Comparison of ENCODE assay signal across 20 cellular contexts in genomic region chr13:109819851-109820250, GRCh38.
"Had no signal": no experiment of that assay in that cellular context is flagged by ENCODE, and none has a peak within 500 bp of the region (broad histone marks: within the 10 kb centered on the region; RNA-seq: fewer than 3 reads in every experiment).

No MANE protein-coding gene starts in this region.

- H3K4me3 ChIP-seq: neural progenitor cell, testis had no signal

- H3K27me3 ChIP-seq: neural progenitor cell, testis had no signal

- ATAC-seq: activated CD4-positive, alpha-beta T cell treated with anti-CD3 and anti-CD28 coated beads for 36 hours; left colon; naive thymus-derived CD8-positive, alpha-beta T cell; stimulated activated naive B cell treated with anti-CD40 and anti-IgM and Interleukin-4, amounts not matched to agents 10 μg/mL and 1 μg/mL and 100 μg/mL, for 72 hours had no signal

- DNase-seq: activated B cell treated with CpG ODN at 0.5 μM for 24 hours; activated CD4-positive, alpha-beta T cell treated with anti-CD3 and anti-CD28 coated beads for 36 hours; activated CD4-positive, alpha-beta T cell treated with anti-CD3 and anti-CD28 coated beads, Interleukin-2, amount 50 U/mL, for 4 hours; activated CD8-positive, alpha-beta memory T cell treated with anti-CD3 and anti-CD28 coated beads, Interleukin-2, amount 50 U/mL, for 48 hours; activated naive CD4-positive, alpha-beta T cell treated with Interleukin-2 at 50 U/mL for 16 hours; activated naive CD8-positive, alpha-beta T cell treated with anti-CD3 and anti-CD28 coated beads for 36 hours; activated T-cell treated with anti-CD3 and anti-CD28 coated beads, Interleukin-2, amount 50 U/mL, for 48 hours; central memory CD4-positive, alpha-beta T cell; dermis blood vessel endothelial cell; effector CD8-positive, alpha-beta T cell; erythroblast; foreskin fibroblast; left colon; naive thymus-derived CD8-positive, alpha-beta T cell; retina; stimulated activated CD4-positive, alpha-beta T cell treated with anti-CD3 and anti-CD28 coated beads, Interleukin-2, amount 100 ng/mL, for 48 hours; stimulated activated CD8-positive, alpha-beta memory T cell treated with anti-CD3 and anti-CD28 coated beads, Interleukin-4, amount 100 ng/mL, for 48 hours; stimulated activated naive B cell treated with anti-CD40 and anti-IgM and Interleukin-4, amounts not matched to agents 10 μg/mL and 1 μg/mL and 100 μg/mL, for 72 hours; testis had no signal

- H3K4me1 ChIP-seq: neural progenitor cell, testis had no signal

- H3K36me3 ChIP-seq: neural progenitor cell had no signal

- H3K27ac ChIP-seq: neural progenitor cell, testis had no signal

- H3K9me3 ChIP-seq: testis had no signal
